1 cellular context compared by ENCODE assay signal in the genomic region with DNA sequence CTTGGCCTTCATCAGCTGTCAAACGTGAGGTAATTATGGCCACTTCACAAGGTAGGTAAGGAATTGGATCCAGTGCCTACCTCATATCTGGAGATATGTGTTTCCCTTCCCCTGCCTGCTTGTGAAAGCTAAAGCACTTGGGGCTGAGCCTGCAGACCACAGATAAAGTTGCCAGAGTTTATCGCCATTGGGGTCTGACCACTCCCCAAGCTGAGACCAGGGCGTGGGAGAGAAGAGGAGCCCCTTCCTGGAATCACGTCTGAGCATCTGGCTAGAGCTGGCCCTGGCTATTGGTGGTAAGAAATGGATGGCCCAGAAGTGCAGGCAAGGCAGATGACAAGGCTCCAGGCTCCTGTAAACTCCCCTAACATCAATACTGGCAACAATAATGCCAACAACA.
A peak's percentile ranks its signal among the peaks of the same experiment; 100 is the strongest.
TF ChIP-seq lines count a peak whose summit lies in the region.

No MANE protein-coding gene starts in this region.

TF ChIP-seq in K562, 482 proteins besides CTCF, POLR2A, EP300 and RAD21 (continued from another document):
- TF ChIP-seq, protein P1, sequence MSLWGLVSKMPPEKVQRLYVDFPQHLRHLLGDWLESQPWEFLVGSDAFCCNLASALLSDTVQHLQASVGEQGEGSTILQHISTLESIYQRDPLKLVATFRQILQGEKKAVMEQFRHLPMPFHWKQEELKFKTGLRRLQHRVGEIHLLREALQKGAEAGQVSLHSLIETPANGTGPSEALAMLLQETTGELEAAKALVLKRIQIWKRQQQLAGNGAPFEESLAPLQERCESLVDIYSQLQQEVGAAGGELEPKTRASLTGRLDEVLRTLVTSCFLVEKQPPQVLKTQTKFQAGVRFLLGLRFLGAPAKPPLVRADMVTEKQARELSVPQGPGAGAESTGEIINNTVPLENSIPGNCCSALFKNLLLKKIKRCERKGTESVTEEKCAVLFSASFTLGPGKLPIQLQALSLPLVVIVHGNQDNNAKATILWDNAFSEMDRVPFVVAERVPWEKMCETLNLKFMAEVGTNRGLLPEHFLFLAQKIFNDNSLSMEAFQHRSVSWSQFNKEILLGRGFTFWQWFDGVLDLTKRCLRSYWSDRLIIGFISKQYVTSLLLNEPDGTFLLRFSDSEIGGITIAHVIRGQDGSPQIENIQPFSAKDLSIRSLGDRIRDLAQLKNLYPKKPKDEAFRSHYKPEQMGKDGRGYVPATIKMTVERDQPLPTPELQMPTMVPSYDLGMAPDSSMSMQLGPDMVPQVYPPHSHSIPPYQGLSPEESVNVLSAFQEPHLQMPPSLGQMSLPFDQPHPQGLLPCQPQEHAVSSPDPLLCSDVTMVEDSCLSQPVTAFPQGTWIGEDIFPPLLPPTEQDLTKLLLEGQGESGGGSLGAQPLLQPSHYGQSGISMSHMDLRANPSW (CRISPR knock-in tag; IDR thresholded peaks at IDR 0.05) = no peak
- TF ChIP-seq XRCC3 (IDR thresholded peaks at IDR 0.05) (no peak), HNRNPUL1 (IDR thresholded peaks at IDR 0.05; ENCODE audit: low read length) (no peak), RBM17 (IDR thresholded peaks at IDR 0.05; ENCODE audit: borderline replicate concordance, low read depth, low read length) (no peak), ZNF780A (CRISPR knock-in tag; IDR thresholded peaks at IDR 0.05) (no peak), KAT2B (IDR thresholded peaks at IDR 0.05; ENCODE audit: low read depth, low read length) (no peak), ZZZ3 (IDR thresholded peaks at IDR 0.05) (no peak), HIVEP1 (CRISPR knock-in tag; IDR thresholded peaks at IDR 0.05) (no peak), ELF1 (tag; IDR thresholded peaks at IDR 0.05) (no peak), ETV6 (IDR thresholded peaks at IDR 0.05; ENCODE audit: borderline replicate concordance in 1 of 2, low read depth in 2 of 2, low read length in 1 of 2) (0 out of 4 replicates have a peak, but pooled peaks of 1 of the 2 experiments have one; percentile 19), ETV6 (CRISPR knock-in tag; IDR thresholded peaks at IDR 0.05; ENCODE audit: borderline replicate concordance) (no peak), EP400 (IDR thresholded peaks at IDR 0.05) (0 out of 2 replicates have a peak, but pooled peaks have one; percentile 14), RNF2 (IDR thresholded peaks at IDR 0.05) (peak; percentile 76; the same call in 1 of the 2 replicates), TBL1XR1 (IDR thresholded peaks at IDR 0.05; ENCODE audit: low read length in 2 of 2) (peak; percentile 87 to 93; a peak in 3 of 4 replicates), CHCHD3 (CRISPR knock-in tag; IDR thresholded peaks at IDR 0.05) (no peak), TARDBP (IDR thresholded peaks at IDR 0.05) (no peak), TRIM24 (IDR thresholded peaks at IDR 0.05) (peak; percentile 89 to 91), SREBF1 (IDR thresholded peaks at IDR 0.05; ENCODE audit: borderline replicate concordance, low read depth, low read length) (no peak), CC2D1A (IDR thresholded peaks at IDR 0.05) (peak; percentile 88; the same call in 1 of the 2 replicates), BACH1 (tag; IDR thresholded peaks at IDR 0.05) (no peak), MAFF (IDR thresholded peaks at IDR 0.05; ENCODE audit: low read length) (no peak), TOE1 (IDR thresholded peaks at IDR 0.05; ENCODE audit: borderline replicate concordance) (no peak), TOE1 (CRISPR knock-in tag; IDR thresholded peaks at IDR 0.05; ENCODE audit: borderline replicate concordance, low read depth) (no peak), DPF2 (IDR thresholded peaks at IDR 0.05) (peak; percentile 93), CBX2 (IDR thresholded peaks at IDR 0.05; ENCODE audit: insufficient read depth, low read length, poor library complexity, severe bottlenecking) (no peak), BRF1 (IDR thresholded peaks at IDR 0.05; ENCODE audit: borderline replicate concordance, extremely low read depth, insufficient read length) (no peak), HNRNPK (IDR thresholded peaks at IDR 0.05; ENCODE audit: low read depth, low read length, poor library complexity, severe bottlenecking) (no peak), HMGN3 (IDR thresholded peaks at IDR 0.05; ENCODE audit: borderline replicate concordance, extremely low read depth, insufficient read length, low read depth, low read length) (peak; percentile 78), EGR1 (conservative IDR thresholded peaks at IDR 0.05) (peak; percentile 79), SMAD2 (IDR thresholded peaks at IDR 0.05; ENCODE audit: low read depth, low read length) (no peak), KHSRP (IDR thresholded peaks at IDR 0.05) (peak; percentile 27; the same call in 1 of the 2 replicates), ARID1B (IDR thresholded peaks at IDR 0.05) (peak; percentile 97), ZBTB1 (CRISPR knock-in tag; IDR thresholded peaks at IDR 0.05; ENCODE audit: borderline replicate concordance, low read depth) (no peak)
- TF ChIP-seq, protein P2, sequence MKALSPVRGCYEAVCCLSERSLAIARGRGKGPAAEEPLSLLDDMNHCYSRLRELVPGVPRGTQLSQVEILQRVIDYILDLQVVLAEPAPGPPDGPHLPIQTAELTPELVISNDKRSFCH (CRISPR knock-in tag; IDR thresholded peaks at IDR 0.05) = no peak
- TF ChIP-seq, protein P2 (tag; IDR thresholded peaks at IDR 0.05) = 0 out of 2 replicates have a peak, but pooled peaks have one; percentile 55
- TF ChIP-seq, protein P3, sequence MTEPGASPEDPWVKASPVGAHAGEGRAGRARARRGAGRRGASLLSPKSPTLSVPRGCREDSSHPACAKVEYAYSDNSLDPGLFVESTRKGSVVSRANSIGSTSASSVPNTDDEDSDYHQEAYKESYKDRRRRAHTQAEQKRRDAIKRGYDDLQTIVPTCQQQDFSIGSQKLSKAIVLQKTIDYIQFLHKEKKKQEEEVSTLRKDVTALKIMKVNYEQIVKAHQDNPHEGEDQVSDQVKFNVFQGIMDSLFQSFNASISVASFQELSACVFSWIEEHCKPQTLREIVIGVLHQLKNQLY (CRISPR knock-in tag; conservative IDR thresholded peaks at IDR 0.05) = no peak
- TF ChIP-seq, protein P4, sequence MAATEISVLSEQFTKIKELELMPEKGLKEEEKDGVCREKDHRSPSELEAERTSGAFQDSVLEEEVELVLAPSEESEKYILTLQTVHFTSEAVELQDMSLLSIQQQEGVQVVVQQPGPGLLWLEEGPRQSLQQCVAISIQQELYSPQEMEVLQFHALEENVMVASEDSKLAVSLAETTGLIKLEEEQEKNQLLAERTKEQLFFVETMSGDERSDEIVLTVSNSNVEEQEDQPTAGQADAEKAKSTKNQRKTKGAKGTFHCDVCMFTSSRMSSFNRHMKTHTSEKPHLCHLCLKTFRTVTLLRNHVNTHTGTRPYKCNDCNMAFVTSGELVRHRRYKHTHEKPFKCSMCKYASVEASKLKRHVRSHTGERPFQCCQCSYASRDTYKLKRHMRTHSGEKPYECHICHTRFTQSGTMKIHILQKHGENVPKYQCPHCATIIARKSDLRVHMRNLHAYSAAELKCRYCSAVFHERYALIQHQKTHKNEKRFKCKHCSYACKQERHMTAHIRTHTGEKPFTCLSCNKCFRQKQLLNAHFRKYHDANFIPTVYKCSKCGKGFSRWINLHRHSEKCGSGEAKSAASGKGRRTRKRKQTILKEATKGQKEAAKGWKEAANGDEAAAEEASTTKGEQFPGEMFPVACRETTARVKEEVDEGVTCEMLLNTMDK (IDR thresholded peaks at IDR 0.05; ENCODE audit: borderline replicate concordance, insufficient read depth, low read depth, low read length, poor library complexity, severe bottlenecking) = no peak
- TF ChIP-seq, protein P5, sequence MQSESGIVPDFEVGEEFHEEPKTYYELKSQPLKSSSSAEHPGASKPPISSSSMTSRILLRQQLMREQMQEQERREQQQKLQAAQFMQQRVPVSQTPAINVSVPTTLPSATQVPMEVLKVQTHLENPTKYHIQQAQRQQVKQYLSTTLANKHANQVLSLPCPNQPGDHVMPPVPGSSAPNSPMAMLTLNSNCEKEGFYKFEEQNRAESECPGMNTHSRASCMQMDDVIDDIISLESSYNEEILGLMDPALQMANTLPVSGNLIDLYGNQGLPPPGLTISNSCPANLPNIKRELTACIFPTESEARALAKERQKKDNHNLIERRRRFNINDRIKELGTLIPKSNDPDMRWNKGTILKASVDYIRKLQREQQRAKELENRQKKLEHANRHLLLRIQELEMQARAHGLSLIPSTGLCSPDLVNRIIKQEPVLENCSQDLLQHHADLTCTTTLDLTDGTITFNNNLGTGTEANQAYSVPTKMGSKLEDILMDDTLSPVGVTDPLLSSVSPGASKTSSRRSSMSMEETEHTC (IDR thresholded peaks at IDR 0.05) = 0 out of 2 replicates have a peak, but pooled peaks have one; percentile 10
